Comparison of ENCODE assay signal across 19 cellular contexts in the genomic region with DNA sequence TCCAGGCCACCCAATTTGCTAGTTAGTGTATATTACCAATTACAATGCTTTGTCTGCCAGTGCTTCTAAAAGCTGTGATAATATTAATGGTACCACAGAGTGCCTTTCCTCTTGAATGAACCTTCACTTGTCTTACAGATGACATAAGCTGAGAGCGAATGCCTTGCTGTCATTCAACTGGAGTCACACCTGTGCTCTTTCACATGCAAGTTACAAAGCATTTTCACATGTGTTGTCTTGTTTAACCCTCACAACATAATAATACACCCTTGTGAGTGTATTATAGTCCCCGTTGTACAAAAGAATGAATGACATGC.
DNase-seq lines count a peak whose midpoint lies in the region; ATAC-seq, FAIRE-seq and TF ChIP-seq lines count a peak whose summit lies in the region.
"Had no signal": no experiment of that assay in that cellular context is flagged by ENCODE, and none has a peak within 500 bp of the region (broad histone marks: within the 10 kb centered on the region; RNA-seq: fewer than 3 reads in every experiment).

No MANE protein-coding gene starts in this region.

- in situ Hi-C loops in HepG2 (cut with HindIII; ENCODE audit: extremely low pct_ligation_motif_present, low pct_unique_long_range_greater_than_20kb): no loop called here

- H3K9ac ChIP-seq in liver (ENCODE audit: low read depth in 1 of 2, low read length in 2 of 2): no peak overlapping the region
- no peak overlapping the region for H3K9ac ChIP-seq in HepG2 (ENCODE audit: insufficient read depth, low read depth, low read length)
- H3K9ac ChIP-seq in neural cell (ENCODE audit: low read length): no peak overlapping the region

- 0 out of 2 replicates have a peak overlapping the region, but pooled peaks have one; percentile 13 for H3K27ac Mint-ChIP-seq in WTC11
- H3K27ac Mint-ChIP-seq: B cell; CD4-positive, alpha-beta T cell had no signal

- H3K27ac ChIP-seq in liver (ENCODE audit: low read depth in 1 of 2, low read length in 2 of 2): peak overlapping the region; percentile 42 to 80
- no peak overlapping the region for H3K27ac ChIP-seq in HepG2 (ENCODE audit: extremely low read length, insufficient read depth, low read length)
- H3K27ac ChIP-seq in neural cell (ENCODE audit: low read length): peak overlapping the region; percentile 4

- H3K36me3 ChIP-seq in liver (ENCODE audit: control insufficient read depth in 4 of 4, insufficient read depth in 3 of 4, low read depth in 1 of 4, low read length in 3 of 4) (no peaks in the 10 kb centered on the region), HepG2 (replicated peaks in 1 of 2; ENCODE audit: control insufficient read depth in 1 of 2, insufficient read depth in 2 of 2, low read length in 2 of 2) (no peaks in the 10 kb centered on the region), neural cell (ENCODE audit: insufficient read depth, low read length) (no peaks in the 10 kb centered on the region)

- H3K9me3 ChIP-seq in liver (ENCODE audit: control insufficient read depth in 4 of 4, low read length in 3 of 4) (no peaks in the 10 kb centered on the region), HepG2 (ENCODE audit: low read length) (no peaks in the 10 kb centered on the region), neural cell (ENCODE audit: low read length) (no peaks in the 10 kb centered on the region)

- H3K27me3 ChIP-seq in liver (ENCODE audit: control insufficient read depth in 4 of 4, insufficient read depth in 4 of 4, low read length in 3 of 4) (no peaks in the 10 kb centered on the region), HepG2 (ENCODE audit: control insufficient read depth in 1 of 2, insufficient read depth in 2 of 2, low read length in 2 of 2) (no peaks in the 10 kb centered on the region), neural cell (ENCODE audit: insufficient read depth, low read depth, low read length) (no peaks in the 10 kb centered on the region)

- no TSS peak for BruUV-seq in HepG2 (replicated peaks; lab: Mats Ljungman, UMichigan)

- POLR2A ChIA-PET in HepG2 (lab: Yijun Ruan, JAX) (no interaction called here), WTC11 (lab: Charles Lee) (no interaction called here)

- intact Hi-C loops in HepG2 (cut with micrococcal nuclease; ENCODE audit: unreplicated experiment): no loop called here

- peaks cover 23% of the 10 kb centered on the region for H3K4me1 Mint-ChIP-seq in WTC11

- H4K20me1 ChIP-seq in HepG2 (ENCODE audit: insufficient read depth, low read length) (no peaks in the 10 kb centered on the region), neural cell (ENCODE audit: insufficient read depth) (no peaks in the 10 kb centered on the region)

- no peak for DNase-seq in HepG2 (ENCODE audit: low spot score)
- no peak for DNase-seq in WTC11 (ENCODE audit: low spot score)
- DNase-seq in NAMALWA (ENCODE audit: low spot score): no peak
- DNase-seq: C1 segment of cervical spinal cord; Calu3; CD4-positive, alpha-beta T cell; DMS 273 treated with DMSO at 0.1 percent for 48 hours; DMS79 treated with DMSO at 0.1 percent for 48 hours; EL; GOT3; H9 had no signal

- TF ChIP-seq RAD21 in liver (IDR thresholded peaks at IDR 0.05) (no peak), HepG2 (CRISPR knock-in tag; IDR thresholded peaks at IDR 0.05) (no peak), neural cell (conservative IDR thresholded peaks at IDR 0.05) (no peak)

- H2AFZ ChIP-seq in HepG2 (ENCODE audit: low read length) (no peak overlapping the region), neural cell (ENCODE audit: low read depth, low read length) (no peak overlapping the region)

- 87% methylated on average over 2 of the region's 2 CpGs for WGBS in liver
- 26% methylated on average over 2 of the region's 2 CpGs for WGBS in HepG2 (ENCODE audit: low lambda C conversion rate)

- no peak for TF ChIP-seq POLR2A in HepG2 (IDR thresholded peaks at IDR 0.05; ENCODE audit: insufficient read depth in 1 of 2, low read depth in 2 of 2, low read length in 2 of 2)

- no peak overlapping the region for H3K4me3 Mint-ChIP-seq in WTC11
- H3K4me3 Mint-ChIP-seq: B cell; CD4-positive, alpha-beta T cell; H9 had no signal

- no peak for ATAC-seq in HepG2
- peak; percentile 55 for ATAC-seq in WTC11
- no peak for ATAC-seq in HG02885 (IDR thresholded peaks at IDR 0.05; ENCODE audit: poor library complexity, unreplicated experiment)
- no peak for ATAC-seq in HG03175 (IDR thresholded peaks at IDR 0.05; ENCODE audit: unreplicated experiment)

- peaks cover 6% of the 10 kb centered on the region for H3K9me3 Mint-ChIP-seq in WTC11
- H3K9me3 Mint-ChIP-seq: CD4-positive, alpha-beta T cell; H9 had no signal

- TF ChIP-seq CTCF in liver (IDR thresholded peaks at IDR 0.05; ENCODE audit: low read depth, low read length, missing input control) (no peak), HepG2 (CRISPR knock-in tag; IDR thresholded peaks at IDR 0.05) (no peak), WTC11 (IDR thresholded peaks at IDR 0.05) (no peak), neural cell (IDR thresholded peaks at IDR 0.05; ENCODE audit: poor library complexity, severe bottlenecking) (no peak)

- H3K9me2 ChIP-seq in neural cell (ENCODE audit: insufficient read depth, low read length): no peaks in the 10 kb centered on the region

- H3K36me3 Mint-ChIP-seq in WTC11: no peaks in the 10 kb centered on the region

- H3K4me3 ChIP-seq in liver (ENCODE audit: low read depth in 1 of 3, low read length in 3 of 3) (no peak overlapping the region), HepG2 (replicated peaks in 1 of 3; ENCODE audit: insufficient read depth in 1 of 3, low read depth in 2 of 3, low read length in 3 of 3) (no peak overlapping the region), neural cell (ENCODE audit: low read length) (no peak overlapping the region)

- H3K79me2 ChIP-seq in HepG2 (ENCODE audit: insufficient read depth, low read length): no peaks in the 10 kb centered on the region
- no peaks in the 10 kb centered on the region for H3K79me2 ChIP-seq in neural cell (replicated peaks; ENCODE audit: insufficient read depth, low read length)

- peaks cover 2 to 22% (median 15%) of the 10 kb centered on the region in 4 donors for H3K4me1 ChIP-seq in liver (ENCODE audit: control insufficient read depth in 4 of 4, insufficient read depth in 4 of 4, low read length in 3 of 4)
- no peaks in the 10 kb centered on the region for H3K4me1 ChIP-seq in HepG2 (ENCODE audit: insufficient read depth, low read length)

- CTCF ChIA-PET in HepG2 (lab: Yijun Ruan, JAX; ENCODE audit: low intra/inter-chr PET ratio, low total read pairs) (no interaction called here), WTC11 (lab: Charles Lee) (interaction anchor here (0.8 kb wide), 1 partner anchor 163 kb away, joined by 3 read pairs; no protein-coding TSS in a partner anchor)

- H3K4me2 ChIP-seq in HepG2 (ENCODE audit: low read depth, low read length) (no peak overlapping the region), neural cell (ENCODE audit: low read length) (no peak overlapping the region)

- TF ChIP-seq EP300 in HepG2 (IDR thresholded peaks at IDR 0.05; ENCODE audit: low read depth in 2 of 2, low read length in 2 of 2) (no peak), HepG2 (CRISPR knock-in tag; IDR thresholded peaks at IDR 0.05; ENCODE audit: borderline replicate concordance) (no peak), neural cell (conservative IDR thresholded peaks at IDR 0.05; ENCODE audit: poor library complexity, severe bottlenecking) (peak; percentile 93)

- no peaks in the 10 kb centered on the region for H3F3A ChIP-seq in neural cell (ENCODE audit: insufficient read depth, low read length, poor library complexity, severe bottlenecking)

- no peaks in the 10 kb centered on the region for H3K27me3 Mint-ChIP-seq in WTC11 (ENCODE audit: low read depth)
- H3K27me3 Mint-ChIP-seq: CD4-positive, alpha-beta T cell had no signal

- FAIRE-seq in HepG2 (lab: Jason Lieb, UNC): no peak
- FAIRE-seq: A204.1, G401.6, GM12891 had no signal

TF ChIP-seq in liver, 16 proteins besides CTCF, POLR2A, EP300 and RAD21 (continues in another document):
- TF ChIP-seq FOXA1 (IDR thresholded peaks at IDR 0.05) (no peak), EGR1 (IDR thresholded peaks at IDR 0.05; ENCODE audit: low read depth in 2 of 2) (no peak), YY1 (IDR thresholded peaks at IDR 0.05) (no peak)
- TF ChIP-seq, protein P1, sequence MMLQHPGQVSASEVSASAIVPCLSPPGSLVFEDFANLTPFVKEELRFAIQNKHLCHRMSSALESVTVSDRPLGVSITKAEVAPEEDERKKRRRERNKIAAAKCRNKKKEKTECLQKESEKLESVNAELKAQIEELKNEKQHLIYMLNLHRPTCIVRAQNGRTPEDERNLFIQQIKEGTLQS (IDR thresholded peaks at IDR 0.05): no peak

TF ChIP-seq in neural cell, 6 proteins besides CTCF, POLR2A, EP300 and RAD21:
- peak; percentile 37 for TF ChIP-seq MXI1 (conservative IDR thresholded peaks at IDR 0.05; ENCODE audit: poor library complexity, severe bottlenecking)
- no peak for TF ChIP-seq EZH2 (IDR thresholded peaks at IDR 0.05; ENCODE audit: borderline replicate concordance, insufficient read depth, low read length, poor library complexity, severe bottlenecking)
- TF ChIP-seq, protein P2, sequence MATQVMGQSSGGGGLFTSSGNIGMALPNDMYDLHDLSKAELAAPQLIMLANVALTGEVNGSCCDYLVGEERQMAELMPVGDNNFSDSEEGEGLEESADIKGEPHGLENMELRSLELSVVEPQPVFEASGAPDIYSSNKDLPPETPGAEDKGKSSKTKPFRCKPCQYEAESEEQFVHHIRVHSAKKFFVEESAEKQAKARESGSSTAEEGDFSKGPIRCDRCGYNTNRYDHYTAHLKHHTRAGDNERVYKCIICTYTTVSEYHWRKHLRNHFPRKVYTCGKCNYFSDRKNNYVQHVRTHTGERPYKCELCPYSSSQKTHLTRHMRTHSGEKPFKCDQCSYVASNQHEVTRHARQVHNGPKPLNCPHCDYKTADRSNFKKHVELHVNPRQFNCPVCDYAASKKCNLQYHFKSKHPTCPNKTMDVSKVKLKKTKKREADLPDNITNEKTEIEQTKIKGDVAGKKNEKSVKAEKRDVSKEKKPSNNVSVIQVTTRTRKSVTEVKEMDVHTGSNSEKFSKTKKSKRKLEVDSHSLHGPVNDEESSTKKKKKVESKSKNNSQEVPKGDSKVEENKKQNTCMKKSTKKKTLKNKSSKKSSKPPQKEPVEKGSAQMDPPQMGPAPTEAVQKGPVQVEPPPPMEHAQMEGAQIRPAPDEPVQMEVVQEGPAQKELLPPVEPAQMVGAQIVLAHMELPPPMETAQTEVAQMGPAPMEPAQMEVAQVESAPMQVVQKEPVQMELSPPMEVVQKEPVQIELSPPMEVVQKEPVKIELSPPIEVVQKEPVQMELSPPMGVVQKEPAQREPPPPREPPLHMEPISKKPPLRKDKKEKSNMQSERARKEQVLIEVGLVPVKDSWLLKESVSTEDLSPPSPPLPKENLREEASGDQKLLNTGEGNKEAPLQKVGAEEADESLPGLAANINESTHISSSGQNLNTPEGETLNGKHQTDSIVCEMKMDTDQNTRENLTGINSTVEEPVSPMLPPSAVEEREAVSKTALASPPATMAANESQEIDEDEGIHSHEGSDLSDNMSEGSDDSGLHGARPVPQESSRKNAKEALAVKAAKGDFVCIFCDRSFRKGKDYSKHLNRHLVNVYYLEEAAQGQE (IDR thresholded peaks at IDR 0.05; ENCODE audit: borderline replicate concordance): no peak
- peak; percentile 88 for TF ChIP-seq POLR2AphosphoS5 (IDR thresholded peaks at IDR 0.05)
TF ChIP-seq in neural cell: peak in this region for 2.
